ENCODE assay signal across 31 cellular contexts in genomic region chr9:89951671-89952070, GRCh38.
"Had no signal": no experiment of that assay in that cellular context is flagged by ENCODE, and none has a peak within 500 bp of the region (broad histone marks: within the 10 kb centered on the region; RNA-seq: fewer than 3 reads in every experiment).

No MANE protein-coding gene starts in this region.

- H3K27me3 ChIP-seq: body of pancreas, breast epithelium, MG63 had no signal

- H3K27me3 Mint-ChIP-seq: activated B cell treated with CpG ODN at 0.5 μM for 24 hours; activated CD8-positive, alpha-beta T cell treated with anti-CD3 and anti-CD28 coated beads for 36 hours; activated naive CD4-positive, alpha-beta T cell treated with anti-CD3 and anti-CD28 coated beads, Interleukin-2, amount 50 U/mL, for 24 hours had no signal

- H3K4me1 Mint-ChIP-seq: activated B cell treated with CpG ODN at 0.5 μM for 24 hours; activated naive CD4-positive, alpha-beta T cell treated with anti-CD3 and anti-CD28 coated beads, Interleukin-2, amount 50 U/mL, for 24 hours had no signal

- H3K36me3 ChIP-seq: breast epithelium, MG63 had no signal

- H3K36me3 Mint-ChIP-seq: activated naive CD4-positive, alpha-beta T cell treated with anti-CD3 and anti-CD28 coated beads, Interleukin-2, amount 50 U/mL, for 24 hours; activated naive CD8-positive, alpha-beta T cell treated with anti-CD3 and anti-CD28 coated beads, Interleukin-2, amount 10 ng/mL, durations not matched to agents 7 days and 5 days had no signal

- H3K9me3 Mint-ChIP-seq: activated CD8-positive, alpha-beta T cell treated with anti-CD3 and anti-CD28 coated beads for 36 hours; activated naive CD4-positive, alpha-beta T cell treated with anti-CD3 and anti-CD28 coated beads, Interleukin-2, amount 50 U/mL, for 24 hours; activated naive CD8-positive, alpha-beta T cell treated with anti-CD3 and anti-CD28 coated beads, Interleukin-2, amount 10 ng/mL, durations not matched to agents 7 days and 5 days; activated T-helper 17 cell treated with anti-CD3 and anti-CD28 coated beads, Interleukin-2, amount 50 U/mL, for 72 hours had no signal

- ATAC-seq: body of pancreas, Right ventricle myocardium inferior had no signal

- DNase-seq: activated B cell treated with CpG ODN at 0.5 μM for 24 hours; activated CD4-positive, alpha-beta T cell treated with anti-CD3 and anti-CD28 coated beads for 1 hour; activated CD4-positive, alpha-beta T cell treated with anti-CD3 and anti-CD28 coated beads, Interleukin-2, amount 10 ng/mL, durations not matched to agents 24 days and 14 days; activated CD4-positive, alpha-beta T cell treated with anti-CD3 and anti-CD28 coated beads, Interleukin-2, amount 50 U/mL, for 4 hours; activated CD8-positive, alpha-beta T cell treated with anti-CD3 and anti-CD28 coated beads for 36 hours; activated effector memory CD4-positive, alpha-beta T cell treated with anti-CD3 and anti-CD28 coated beads, Interleukin-2, amount 50 U/mL, for 16 hours; activated naive CD4-positive, alpha-beta T cell treated with Interleukin-2 at 50 U/mL for 16 hours; activated naive CD8-positive, alpha-beta T cell treated with anti-CD3 and anti-CD28 coated beads, Interleukin-2, amount 10 ng/mL, durations not matched to agents 7 days and 5 days; activated T-cell treated with anti-CD3 and anti-CD28 coated beads, Interleukin-2, amount 50 U/mL, for 48 hours; body of pancreas; Karpas-422; KBM-7; MG63; NCI-H1048; NCI-H1105 treated with DMSO at 0.1 percent for 48 hours; NCI-H1436; NCI-H1694; NCI-H2029; NCI-H510A; NCI-H526; NCI-H748 treated with DMSO at 0.1 percent for 48 hours; NK-92 treated with Interleukin-12 subunit alpha and Interleukin-12 subunit beta, amount 100 ng/mL, for 24 hours; PC-9; SIG-M5; SW 1271; T-helper 9 cell had no signal

- H3K27ac ChIP-seq: body of pancreas, breast epithelium, PC-9, RWPE1 had no signal

- H2AFZ ChIP-seq: PC-9 had no signal

- H3K4me3 ChIP-seq: body of pancreas, breast epithelium, MG63, PC-9 had no signal

- H3K4me3 Mint-ChIP-seq: activated B cell treated with CpG ODN at 0.5 μM for 24 hours; activated CD4-positive, alpha-beta T cell treated with anti-CD3 and anti-CD28 coated beads, Interleukin-2, amount 10 ng/mL, durations not matched to agents 24 days and 14 days; activated CD8-positive, alpha-beta T cell treated with anti-CD3 and anti-CD28 coated beads for 36 hours; activated naive CD4-positive, alpha-beta T cell treated with anti-CD3 and anti-CD28 coated beads, Interleukin-2, amount 50 U/mL, for 24 hours; activated naive CD8-positive, alpha-beta T cell treated with anti-CD3 and anti-CD28 coated beads, Interleukin-2, amount 10 ng/mL, durations not matched to agents 7 days and 5 days had no signal

- H3K4me2 ChIP-seq: PC-9 had no signal

- H3K9me3 ChIP-seq: body of pancreas, breast epithelium had no signal

- H3K4me1 ChIP-seq: body of pancreas, breast epithelium had no signal

- H3K27ac Mint-ChIP-seq: activated B cell treated with CpG ODN at 0.5 μM for 24 hours; activated CD4-positive, alpha-beta T cell treated with anti-CD3 and anti-CD28 coated beads, Interleukin-2, amount 10 ng/mL, durations not matched to agents 24 days and 14 days; activated CD8-positive, alpha-beta T cell treated with anti-CD3 and anti-CD28 coated beads for 36 hours; activated naive CD4-positive, alpha-beta T cell treated with anti-CD3 and anti-CD28 coated beads, Interleukin-2, amount 50 U/mL, for 24 hours; activated naive CD8-positive, alpha-beta T cell treated with anti-CD3 and anti-CD28 coated beads, Interleukin-2, amount 10 ng/mL, durations not matched to agents 7 days and 5 days had no signal
